Comparison of ENCODE assay signal across 29 cellular contexts in the genomic region with DNA sequence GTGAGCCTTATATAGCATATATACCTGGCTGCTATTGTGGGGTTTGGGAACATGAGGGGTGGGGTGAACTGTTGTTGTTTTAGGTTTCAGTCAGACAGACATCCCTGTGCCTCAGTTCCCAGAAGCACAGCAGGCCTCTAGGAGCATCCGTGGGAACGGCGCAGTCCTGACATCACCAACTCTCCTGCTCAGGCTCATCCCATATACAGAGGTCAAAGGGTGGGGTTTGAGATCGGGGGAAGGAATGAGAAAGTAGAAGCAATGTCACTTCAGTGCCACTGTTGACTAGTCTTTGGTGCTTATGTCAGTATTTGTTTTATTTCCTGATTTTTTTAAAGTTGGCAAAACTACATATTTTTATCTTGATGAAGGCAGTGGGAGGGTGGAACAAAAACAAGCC. TPM values are rescaled to one million over a fixed set of nuclear protein-coding genes. Genes with fewer than 3 reads are reported as not detected.
"Had no signal": no experiment of that assay in that cellular context is flagged by ENCODE, and none has a peak within 500 bp of the region (broad histone marks: within the 10 kb centered on the region; RNA-seq: fewer than 3 reads in every experiment).

No MANE protein-coding gene starts in this region.

- H3K4me3 Mint-ChIP-seq: activated naive CD4-positive, alpha-beta T cell treated with anti-CD3 and anti-CD28 coated beads for 36 hours; activated naive CD8-positive, alpha-beta T cell treated with anti-CD3 and anti-CD28 coated beads for 36 hours; activated T-helper 1 cell treated with anti-CD3 and anti-CD28 coated beads, Interleukin-12 subunit alpha, Interleukin-12 subunit beta, Interleukin-2, Interleukin-4 antibody, amounts not matched to agents 30 ng/mL and 10 ng/mL and 1 ng/mL, durations not matched to agents 14 hours and 24 hours and 36 hours; natural killer cell treated with Interleukin-12 subunit alpha and Interleukin-12 subunit beta and Interleukin-15 and Interleukin-18, amount 100 ng/mL, for 72 hours; T-helper 2 cell treated with Interferon-gamma antibody and Interleukin-4, amounts not matched to agents 5 μg/mL and 100 μg/mL, for 36 hours had no signal

- H3K27ac ChIP-seq: adrenal gland, epithelial cell of prostate, left lung, lower lobe of right lung, neutrophil, ovary, right atrium auricular region, spleen, upper lobe of right lung had no signal

- H3K4me3 ChIP-seq: adrenal gland, esophagus squamous epithelium, left lung, lower lobe of right lung, ovary, right atrium auricular region, spleen, upper lobe of right lung had no signal

- H3K9me3 Mint-ChIP-seq: activated naive CD4-positive, alpha-beta T cell treated with anti-CD3 and anti-CD28 coated beads for 36 hours; activated naive CD8-positive, alpha-beta T cell treated with anti-CD3 and anti-CD28 coated beads for 36 hours; activated T-helper 1 cell treated with anti-CD3 and anti-CD28 coated beads, Interleukin-12 subunit alpha, Interleukin-12 subunit beta, Interleukin-2, Interleukin-4 antibody, amounts not matched to agents 30 ng/mL and 10 ng/mL and 1 ng/mL, durations not matched to agents 14 hours and 24 hours and 36 hours; natural killer cell treated with Interleukin-12 subunit alpha and Interleukin-12 subunit beta and Interleukin-15 and Interleukin-18, amount 100 ng/mL, for 72 hours; T-helper 2 cell treated with Interferon-gamma antibody and Interleukin-4, amounts not matched to agents 5 μg/mL and 100 μg/mL, for 36 hours had no signal

- H3K4me1 Mint-ChIP-seq: activated naive CD8-positive, alpha-beta T cell treated with anti-CD3 and anti-CD28 coated beads for 36 hours had no signal

- H3K36me3 Mint-ChIP-seq: activated naive CD8-positive, alpha-beta T cell treated with anti-CD3 and anti-CD28 coated beads for 36 hours; natural killer cell treated with Interleukin-12 subunit alpha and Interleukin-12 subunit beta and Interleukin-15 and Interleukin-18, amount 100 ng/mL, for 72 hours had no signal

- H3K27ac Mint-ChIP-seq: activated naive CD4-positive, alpha-beta T cell treated with anti-CD3 and anti-CD28 coated beads for 36 hours; activated naive CD8-positive, alpha-beta T cell treated with anti-CD3 and anti-CD28 coated beads for 36 hours; activated T-helper 1 cell treated with anti-CD3 and anti-CD28 coated beads, Interleukin-12 subunit alpha, Interleukin-12 subunit beta, Interleukin-2, Interleukin-4 antibody, amounts not matched to agents 30 ng/mL and 10 ng/mL and 1 ng/mL, durations not matched to agents 14 hours and 24 hours and 36 hours; natural killer cell treated with Interleukin-12 subunit alpha and Interleukin-12 subunit beta and Interleukin-15 and Interleukin-18, amount 100 ng/mL, for 72 hours; T-helper 2 cell treated with Interferon-gamma antibody and Interleukin-4, amounts not matched to agents 5 μg/mL and 100 μg/mL, for 36 hours had no signal

- ATAC-seq: left lung; lower lobe of right lung; natural killer cell treated with Interleukin-12 subunit alpha and Interleukin-12 subunit beta and Interleukin-15 and Interleukin-18, amount 100 ng/mL, for 72 hours; upper lobe of right lung had no signal

- DNase-seq: activated CD4-positive, alpha-beta T cell treated with anti-CD3 and anti-CD28 coated beads for 4 hours; activated CD4-positive, alpha-beta T cell treated with anti-CD3 and anti-CD28 coated beads, Interleukin-2, amount 50 U/mL, for 4 hours; activated CD8-positive, alpha-beta memory T cell treated with anti-CD3 and anti-CD28 coated beads for 24 hours; activated effector memory CD4-positive, alpha-beta T cell treated with anti-CD3 and anti-CD28 coated beads, Interleukin-2, amount 50 U/mL, for 16 hours; activated naive CD4-positive, alpha-beta T cell treated with anti-CD3 and anti-CD28 coated beads for 36 hours; activated naive CD8-positive, alpha-beta T cell treated with anti-CD3 and anti-CD28 coated beads for 36 hours; activated T-cell treated with anti-CD3 and anti-CD28 coated beads, Interleukin-2, amount 50 U/mL, for 1 hour; adrenal gland; central memory CD4-positive, alpha-beta T cell; esophagus squamous epithelium; kidney glomerular epithelial cell; left lung; lower lobe of right lung; mesenchymal stem cell; ovary; spleen; stimulated activated naive CD4-positive, alpha-beta T cell; T-helper 1 cell; upper lobe of right lung had no signal

- H3K27me3 Mint-ChIP-seq: activated naive CD8-positive, alpha-beta T cell treated with anti-CD3 and anti-CD28 coated beads for 36 hours; natural killer cell treated with Interleukin-12 subunit alpha and Interleukin-12 subunit beta and Interleukin-15 and Interleukin-18, amount 100 ng/mL, for 72 hours had no signal

- H3K36me3 ChIP-seq: neutrophil, ovary had no signal

- H3K4me1 ChIP-seq: left lung, lower lobe of right lung, spleen had no signal

- H3K27me3 ChIP-seq: adrenal gland, esophagus squamous epithelium, left lung, neutrophil, ovary, right atrium auricular region, spleen, upper lobe of right lung had no signal

- H3K9me3 ChIP-seq: adrenal gland, esophagus squamous epithelium, left lung, lower lobe of right lung, neutrophil, ovary, right atrium auricular region, spleen, upper lobe of right lung had no signal

RNA-seq across cellular contexts. Expression of a gene that starts 43.1 kb away (rescaled TPM):
- total RNA-seq: activated naive CD4-positive, alpha-beta T cell treated with anti-CD3 and anti-CD28 coated beads for 36 hours; activated naive CD8-positive, alpha-beta T cell treated with anti-CD3 and anti-CD28 coated beads for 36 hours; activated T-helper 1 cell treated with anti-CD3 and anti-CD28 coated beads, Interleukin-12 subunit alpha, Interleukin-12 subunit beta, Interleukin-2, Interleukin-4 antibody, amounts not matched to agents 30 ng/mL and 10 ng/mL and 1 ng/mL, durations not matched to agents 14 hours and 24 hours and 36 hours; astrocyte; left lung; lower lobe of right lung; mononuclear cell; myocyte; natural killer cell treated with Interleukin-12 subunit alpha and Interleukin-12 subunit beta and Interleukin-15 and Interleukin-18, amount 100 ng/mL, for 72 hours; pulmonary artery endothelial cell; spleen; upper lobe of right lung had no signal
